1 cellular context compared by ENCODE assay signal in the genomic region with DNA sequence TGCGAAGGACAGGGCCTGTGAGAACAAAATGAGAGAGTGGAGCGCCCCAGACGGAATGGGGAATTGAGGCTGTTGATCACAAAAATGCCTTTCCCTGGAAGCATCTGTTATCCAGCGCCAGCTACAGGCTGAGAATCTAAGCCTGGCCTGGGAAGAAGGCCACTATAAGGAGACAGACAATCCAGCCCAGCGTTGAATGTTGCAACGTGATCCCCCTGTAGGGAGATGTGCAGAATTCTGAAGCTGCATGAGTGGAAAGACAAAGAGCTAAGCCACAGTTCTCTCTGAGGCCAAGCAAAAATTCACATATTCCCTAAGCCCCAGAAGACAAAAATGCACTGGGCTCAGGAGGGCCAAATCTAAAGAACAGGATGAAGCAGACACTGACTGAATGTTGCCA.
TF ChIP-seq lines count a peak whose summit lies in the region.

No MANE protein-coding gene starts in this region.

TF ChIP-seq in GM23338, 12 proteins besides CTCF, POLR2A, EP300 and RAD21 (continued from another document):
- no peak for TF ChIP-seq ZNF462 (CRISPR knock-in tag; IDR thresholded peaks at IDR 0.05)
- no peak for TF ChIP-seq EZH2phosphoT487 (IDR thresholded peaks at IDR 0.05; ENCODE audit: unreplicated experiment)
- TF ChIP-seq STAT1 (IDR thresholded peaks at IDR 0.05; ENCODE audit: unreplicated experiment) = no peak
- no peak for TF ChIP-seq POLR2AphosphoS5 (IDR thresholded peaks at IDR 0.05; ENCODE audit: low read depth)
- no peak for TF ChIP-seq ETS1 (IDR thresholded peaks at IDR 0.05)
- no peak for TF ChIP-seq ZNF114 (CRISPR knock-in tag; IDR thresholded peaks at IDR 0.05)
- TF ChIP-seq, protein P1, sequence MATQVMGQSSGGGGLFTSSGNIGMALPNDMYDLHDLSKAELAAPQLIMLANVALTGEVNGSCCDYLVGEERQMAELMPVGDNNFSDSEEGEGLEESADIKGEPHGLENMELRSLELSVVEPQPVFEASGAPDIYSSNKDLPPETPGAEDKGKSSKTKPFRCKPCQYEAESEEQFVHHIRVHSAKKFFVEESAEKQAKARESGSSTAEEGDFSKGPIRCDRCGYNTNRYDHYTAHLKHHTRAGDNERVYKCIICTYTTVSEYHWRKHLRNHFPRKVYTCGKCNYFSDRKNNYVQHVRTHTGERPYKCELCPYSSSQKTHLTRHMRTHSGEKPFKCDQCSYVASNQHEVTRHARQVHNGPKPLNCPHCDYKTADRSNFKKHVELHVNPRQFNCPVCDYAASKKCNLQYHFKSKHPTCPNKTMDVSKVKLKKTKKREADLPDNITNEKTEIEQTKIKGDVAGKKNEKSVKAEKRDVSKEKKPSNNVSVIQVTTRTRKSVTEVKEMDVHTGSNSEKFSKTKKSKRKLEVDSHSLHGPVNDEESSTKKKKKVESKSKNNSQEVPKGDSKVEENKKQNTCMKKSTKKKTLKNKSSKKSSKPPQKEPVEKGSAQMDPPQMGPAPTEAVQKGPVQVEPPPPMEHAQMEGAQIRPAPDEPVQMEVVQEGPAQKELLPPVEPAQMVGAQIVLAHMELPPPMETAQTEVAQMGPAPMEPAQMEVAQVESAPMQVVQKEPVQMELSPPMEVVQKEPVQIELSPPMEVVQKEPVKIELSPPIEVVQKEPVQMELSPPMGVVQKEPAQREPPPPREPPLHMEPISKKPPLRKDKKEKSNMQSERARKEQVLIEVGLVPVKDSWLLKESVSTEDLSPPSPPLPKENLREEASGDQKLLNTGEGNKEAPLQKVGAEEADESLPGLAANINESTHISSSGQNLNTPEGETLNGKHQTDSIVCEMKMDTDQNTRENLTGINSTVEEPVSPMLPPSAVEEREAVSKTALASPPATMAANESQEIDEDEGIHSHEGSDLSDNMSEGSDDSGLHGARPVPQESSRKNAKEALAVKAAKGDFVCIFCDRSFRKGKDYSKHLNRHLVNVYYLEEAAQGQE (IDR thresholded peaks at IDR 0.05; ENCODE audit: unreplicated experiment) = no peak
